Comparison of ENCODE assay signal across 9 cellular contexts in the genomic region with DNA sequence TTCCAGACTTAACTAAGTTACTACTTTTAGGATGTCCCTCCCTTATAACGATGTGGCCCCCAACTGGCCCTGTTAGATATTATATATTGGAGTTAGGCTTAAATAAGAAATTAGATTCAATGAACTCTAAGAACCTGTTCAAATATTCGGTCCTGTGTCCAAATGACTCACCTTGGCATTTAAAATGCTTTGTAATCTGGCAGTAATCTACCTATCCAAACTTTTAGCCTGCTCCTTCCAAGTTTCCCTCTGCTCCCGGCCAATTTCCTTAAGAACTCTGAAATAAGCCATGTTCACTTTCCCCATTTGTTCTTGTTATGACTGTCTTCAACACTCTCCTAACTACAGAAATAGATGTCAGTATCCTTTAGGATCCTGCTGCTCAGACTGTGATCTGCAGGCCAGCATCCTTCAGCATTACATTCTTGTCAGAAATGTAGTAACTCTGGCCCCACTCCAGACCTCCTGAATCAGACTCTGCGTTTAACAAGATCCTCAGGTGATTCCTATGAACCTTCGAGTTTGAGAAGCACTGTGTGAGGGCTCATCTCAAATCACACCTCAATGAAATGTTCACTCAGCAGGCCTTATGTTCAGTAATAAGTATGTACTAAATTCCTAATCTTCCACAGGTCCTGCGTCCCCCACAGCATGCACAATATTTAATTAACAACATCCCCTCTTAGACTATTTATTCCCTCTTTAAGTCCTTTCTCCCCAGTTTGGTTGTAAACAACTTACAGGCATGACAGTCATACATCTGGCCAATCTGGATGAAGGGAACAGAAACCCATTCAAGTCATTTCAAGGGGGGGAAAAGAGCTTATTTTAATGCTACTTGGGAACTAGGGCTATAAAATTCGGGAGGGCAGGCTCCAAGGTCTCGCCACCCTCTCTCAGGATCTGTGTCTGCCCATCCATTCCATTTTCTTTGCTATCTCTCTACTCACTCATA. TPM values are rescaled to one million over a fixed set of nuclear protein-coding genes. Genes with fewer than 3 reads are reported as not detected.
DNase-seq lines count a peak whose midpoint lies in the region; ATAC-seq, FAIRE-seq and TF ChIP-seq lines count a peak whose summit lies in the region.
"Had no signal": no experiment of that assay in that cellular context is flagged by ENCODE, and none has a peak within 500 bp of the region (broad histone marks: within the 10 kb centered on the region; RNA-seq: fewer than 3 reads in every experiment).

No MANE protein-coding gene starts in this region.

- TF ChIP-seq EP300 in GM12878 (IDR thresholded peaks at IDR 0.05; ENCODE audit: borderline replicate concordance in 1 of 2, control insufficient read depth in 1 of 2, low read depth in 2 of 2, low read length in 2 of 2): no peak

- DNase-seq in CD14-positive monocyte (ENCODE audit: low spot score) (no peak), GM12878 (ENCODE audit: low read depth, low spot score) (no peak), natural killer cell (no peak), NCI-H2081 (lab: John Stamatoyannopoulos, UW) (no peak), NCI-H526 treated with DMSO at 0.1 percent for 48 hours (lab: John Stamatoyannopoulos, UW) (no peak), D721Med (ENCODE audit: insufficient read length, low spot score) (no peak)
- no peak for DNase-seq in activated effector memory CD4-positive, alpha-beta T cell treated with anti-CD3 and anti-CD28 coated beads, Interleukin-2, amount 50 U/mL, for 16 hours
- DNase-seq: DMS 273 treated with DMSO at 0.1 percent for 48 hours had no signal

- no peaks in the 10 kb centered on the region for H3K27me3 ChIP-seq in GM12878 (replicated peaks in 1 of 2; ENCODE audit: control insufficient read depth in 2 of 2, insufficient read depth in 2 of 2, low read length in 1 of 2)

- H3K4me1 Mint-ChIP-seq in CD14-positive monocyte (peaks cover 37% of the 10 kb centered on the region), IgD-negative memory B cell (peaks cover 39 to 56% (median 44%) of the 10 kb centered on the region in 3 donors), natural killer cell (peaks cover 67 to 75% of the 10 kb centered on the region in 2 donors)

- POLR2A ChIA-PET in GM12878 (lab: Charles Lee): interaction anchor here (0.7 to 5.2 kb wide), 5 partner anchors 11 to 85 kb away, joined by 3 to 167 read pairs (median 20); no protein-coding TSS in a partner anchor

- peak overlapping the region; percentile 92 for H3K4me2 ChIP-seq in GM12878 (ENCODE audit: control insufficient read depth, insufficient read depth)

- CTCF ChIA-PET in GM12878 (lab: Yijun Ruan, JAX): interaction anchor here (0.6 to 1.7 kb wide), 8 partner anchors 8 to 211 kb away, joined by 3 to 7 read pairs (median 3); no protein-coding TSS in a partner anchor

- FAIRE-seq in GM12878 (lab: Jason Lieb, UNC) (no peak), D721Med (lab: Jason Lieb, UNC) (no peak)

- peaks cover 7 to 18% (median 11%) of the 10 kb centered on the region in 7 donors for H3K9me3 Mint-ChIP-seq in CD14-positive monocyte
- peaks cover 2 to 5% (median 2%) of the 10 kb centered on the region in 3 donors for H3K9me3 Mint-ChIP-seq in IgD-negative memory B cell
- H3K9me3 Mint-ChIP-seq in natural killer cell: peaks cover 0 to 4% of the 10 kb centered on the region in 2 donors

- SMC1A ChIA-PET in GM12878 (lab: Charles Lee; ENCODE audit: uncharacterized antibody, unreplicated experiment): interaction anchor here (0.6 to 6.6 kb wide), 11 partner anchors 13 to 91 kb away, joined by 3 to 202 read pairs (median 5); no protein-coding TSS in a partner anchor

- peak overlapping the region; percentile 69 for H3K9ac ChIP-seq in GM12878 (ENCODE audit: control insufficient read depth, insufficient read depth, low read length)

- peaks cover 79% of the 10 kb centered on the region for H3K79me2 ChIP-seq in GM12878 (ENCODE audit: control insufficient read depth, insufficient read depth, low read length)

- peak overlapping the region in 6 of 7 donors; percentile 23 to 71 (median 44) for H3K27ac Mint-ChIP-seq in CD14-positive monocyte
- H3K27ac Mint-ChIP-seq in IgD-negative memory B cell: peak overlapping the region; percentile 25 to 66 (median 46)
- peak overlapping the region; percentile 74 to 95 for H3K27ac Mint-ChIP-seq in natural killer cell

- peak overlapping the region; percentile 93 for H3K4me3 ChIP-seq in GM12878

- H4K20me1 ChIP-seq in GM12878 (ENCODE audit: control insufficient read depth, insufficient read depth): no peaks in the 10 kb centered on the region

- peak overlapping the region; percentile 83 for H3K27ac ChIP-seq in GM12878 (ENCODE audit: control insufficient read depth, insufficient read depth)

- in situ Hi-C loops in GM12878 (cut with MboI): no loop called here

- 61% methylated on average over 8 of the region's 8 CpGs for WGBS in GM12878 (ENCODE audit: insufficient coverage, insufficient replicate concordance, low lambda C conversion rate, missing lambda C conversion rate)

- H3K36me3 Mint-ChIP-seq in CD14-positive monocyte (peaks cover 12 to 14% of the 10 kb centered on the region in 2 donors), IgD-negative memory B cell (peaks cover 13% of the 10 kb centered on the region), natural killer cell (peaks cover 8% of the 10 kb centered on the region)

- H3K36me3 ChIP-seq in GM12878 (ENCODE audit: control insufficient read depth in 2 of 2, insufficient read depth in 2 of 2, low read length in 1 of 2): 0 out of 4 replicates have a peak, but pooled peaks cover 0 to 4% of the 10 kb centered on the region in 2 experiments

- H3K4me1 ChIP-seq in GM12878 (ENCODE audit: control insufficient read depth, insufficient read depth, low read length): peaks cover 5% of the 10 kb centered on the region; the same call in 1 of the 2 replicates

- no peak overlapping the region for H2AFZ ChIP-seq in GM12878 (ENCODE audit: control insufficient read depth, low read depth, low read length)

- peaks cover 15% of the 10 kb centered on the region for H3K9me3 ChIP-seq in GM12878 (replicated peaks; ENCODE audit: control insufficient read depth, insufficient read depth, low read length)

- ATAC-seq in GM12878 (no peak), natural killer cell (no peak)

- no TSS peak for BruUV-seq in GM12878 (replicated peaks; lab: Mats Ljungman, UMichigan)

- TF ChIP-seq CTCF in CD14-positive monocyte (IDR thresholded peaks at IDR 0.05) (no peak), GM12878 (IDR thresholded peaks at IDR 0.05 in 2 of 3, conservative IDR thresholded peaks at IDR 0.05 in 1 of 3; ENCODE audit: control insufficient read depth in 2 of 3, extremely low read depth in 1 of 3, insufficient read depth in 1 of 3, low read depth in 3 of 3, low read length in 3 of 3) (no peak), natural killer cell (IDR thresholded peaks at IDR 0.05) (no peak), D721Med (IDR thresholded peaks at IDR 0.05; ENCODE audit: insufficient read depth, missing control alignments) (no peak)

- H3K27me3 Mint-ChIP-seq in CD14-positive monocyte (ENCODE audit: low read depth in 3 of 3): no peaks in the 10 kb centered on the region
- H3K27me3 Mint-ChIP-seq in IgD-negative memory B cell: no peaks in the 10 kb centered on the region
- no peaks in the 10 kb centered on the region for H3K27me3 Mint-ChIP-seq in natural killer cell (ENCODE audit: low read depth in 2 of 2)

- H3K4me3 Mint-ChIP-seq in CD14-positive monocyte (no peak overlapping the region), IgD-negative memory B cell (peak overlapping the region in 3 of 4 donors; percentile 98 to 99 (median 99)), natural killer cell (peak overlapping the region; percentile 87)

- intact Hi-C loops in CD14-positive monocyte (cut with micrococcal nuclease) (loop anchor here in 1 of 2 donors (10.0 kb wide), 1 partner anchor 719 kb away; a partner anchor contains a TSS), GM12878 (cut with micrococcal nuclease; ENCODE audit: unreplicated experiment) (loop anchor here (1.0 kb wide), 1 partner anchor 16 kb away; no protein-coding TSS in a partner anchor), natural killer cell (cut with micrococcal nuclease) (no loop called here)

- RAD21 ChIA-PET in GM12878 (lab: Charles Lee; ENCODE audit: unreplicated experiment): interaction anchor here (0.8 to 6.3 kb wide), 9 partner anchors 14 to 85 kb away, joined by 3 to 252 read pairs (median 5); no protein-coding TSS in a partner anchor

- TF ChIP-seq POLR2A in GM12878 (IDR thresholded peaks at IDR 0.05; ENCODE audit: low read depth, low read length): no peak

- no peak for TF ChIP-seq RAD21 in GM12878 (IDR thresholded peaks at IDR 0.05; ENCODE audit: insufficient read depth, low read depth, low read length)

TF ChIP-seq in GM12878, 131 proteins besides CTCF, POLR2A, EP300 and RAD21 (continues in another document):
- no peak for TF ChIP-seq NBN (IDR thresholded peaks at IDR 0.05)
- TF ChIP-seq POLR2AphosphoS2 (IDR thresholded peaks at IDR 0.05; ENCODE audit: low read depth, low read length): no peak
- no peak for TF ChIP-seq EED (IDR thresholded peaks at IDR 0.05; ENCODE audit: low read depth)

RNA-seq across cellular contexts. Expression of a gene that starts 3.0 kb away (rescaled TPM):
- polyA plus RNA-seq in CD14-positive monocyte (1 to 10 TPM; 2.2 to 3.2 TPM), IgD-negative memory B cell (15.0 TPM), GM12878 (2011; rRNA removed) (116 and 194 TPM in 2 replicates), GM12878 (2014; fragmentation: Illumina TruSeq; extraction: Trizol) (43.3 and 60.0 TPM in 2 replicates), GM12878 (2014; fragmentation: Nextera tagmentation; extraction: Ambion mirVana) (1 to 10 TPM; 9.0 to 9.5 TPM), GM12878 (2014; rRNA removed) (26.2 and 31.2 TPM in 2 replicates), GM12878 (2016; fragmentation: Nextera tagmentation; extraction: Ambion mirVana) (10 to 100 TPM; 14.4 to 18.5 TPM)
- 1,209 and 1,224 TPM in 2 replicates for total RNA-seq in GM12878 (2013; cell fraction: nucleolus; rRNA removed)
- total RNA-seq in GM12878 (2014; rRNA removed) (55.2 and 73.8 TPM in 2 replicates), GM12878 (2014; rRNA removed; fragmentation: Illumina TruSeq; extraction: Trizol) (72.5 and 78.7 TPM in 2 replicates), GM12878 (2021) (50.4 and 50.6 TPM in 2 replicates), natural killer cell (100 to 1,000 TPM in 2 of 3 donors, 10 to 100 TPM in 1; 84.8 to 156 (median 147) TPM)
- polyA plus RNA-seq in GM12878 (2011; ENCODE audit: low read depth): 16.1 TPM
- 27.1 and 34.0 TPM in 2 replicates for polyA plus RNA-seq in GM12878 (2011; cell fraction: cytosol; rRNA removed)
- 252 and 314 TPM in 2 replicates for polyA plus RNA-seq in GM12878 (2011; cell fraction: nucleus; rRNA removed)
- 22.0 and 41.8 TPM in 2 replicates for polyA plus RNA-seq in GM12878 (2012)
- 213 and 243 TPM in 2 replicates for polyA minus RNA-seq in GM12878 (2011; rRNA and poly(A)+ RNA removed)
- 58.3 and 60.7 TPM in 2 replicates for polyA minus RNA-seq in GM12878 (2011; cell fraction: cytosol; rRNA and poly(A)+ RNA removed)
- 380 and 488 TPM in 2 replicates for polyA minus RNA-seq in GM12878 (2011; cell fraction: nucleus; rRNA and poly(A)+ RNA removed)

Comparison
In these comparisons a context has a peak if more than half of its experiments do, and no peak if none do; other contexts are left out.
1. H3K4me3 Mint-ChIP-seq: peak in IgD-negative memory B cell (3 of 4) and natural killer cell (single experiment); none in CD14-positive monocyte (0 of 2).
2. Peak in every context shown above with its lines, with median percentiles within 50 percentile points of each other: H3K27ac Mint-ChIP-seq.